In genomic region chr12:57395121-57395520, GRCh38 we compare ENCODE assay signal across 38 cellular contexts. TPM values are rescaled to one million over a fixed set of nuclear protein-coding genes. Genes with fewer than 3 reads are reported as not detected.
"Had no signal": no experiment of that assay in that cellular context is flagged by ENCODE, and none has a peak within 500 bp of the region (broad histone marks: within the 10 kb centered on the region; RNA-seq: fewer than 3 reads in every experiment).

No MANE protein-coding gene starts in this region.

- H3K27ac ChIP-seq: adrenal gland, ascending aorta, body of pancreas, brain microvascular endothelial cell, breast epithelium, cardiac muscle cell had no signal

- ATAC-seq: activated naive CD4-positive, alpha-beta T cell treated with anti-CD3 and anti-CD28 coated beads, Interleukin-2, amount 50 U/mL, for 72 hours; activated naive CD8-positive, alpha-beta T cell treated with anti-CD3 and anti-CD28 coated beads, Interleukin-2, amount 50 U/mL, for 24 hours; activated T-cell treated with anti-CD3 and anti-CD28 coated beads, Interleukin-2, amount 50 U/mL, for 4 hours; activated T-cell treated with anti-CD3 and anti-CD28 coated beads, Interleukin-2, amount 50 U/mL, for 72 hours; activated T-helper 17 cell treated with anti-CD3 and anti-CD28 coated beads, Interleukin-2, amount 50 U/mL, for 72 hours; body of pancreas had no signal

- DNase-seq: activated effector memory CD4-positive, alpha-beta T cell treated with anti-CD3 and anti-CD28 coated beads, Interleukin-2, amount 50 U/mL, for 16 hours; activated effector memory CD4-positive, alpha-beta T cell treated with Interleukin-2 at 50 U/mL for 16 hours; activated gamma-delta T cell; activated gamma-delta T cell treated with Interleukin-2 at 50 U/mL for 16 hours; activated naive CD4-positive, alpha-beta T cell; activated naive CD4-positive, alpha-beta T cell treated with anti-CD3 and anti-CD28 coated beads for 36 hours; activated naive CD4-positive, alpha-beta T cell treated with anti-CD3 and anti-CD28 coated beads, Interleukin-2, amount 10 ng/mL, durations not matched to agents 7 days and 5 days; activated naive CD4-positive, alpha-beta T cell treated with anti-CD3 and anti-CD28 coated beads, Interleukin-2, amount 50 U/mL, for 16 hours; activated naive CD4-positive, alpha-beta T cell treated with Interleukin-2 at 50 U/mL for 16 hours; activated naive CD8-positive, alpha-beta T cell treated with anti-CD3 and anti-CD28 coated beads for 36 hours; activated naive CD8-positive, alpha-beta T cell treated with anti-CD3 and anti-CD28 coated beads, Interleukin-2, amount 10 ng/mL, durations not matched to agents 7 days and 5 days; activated naive CD8-positive, alpha-beta T cell treated with anti-CD3 and anti-CD28 coated beads, Interleukin-2, amount 50 U/mL, for 24 hours; activated T-cell treated with anti-CD3 and anti-CD28 coated beads, Interleukin-2, amount 50 U/mL, for 1 hour; activated T-cell treated with anti-CD3 and anti-CD28 coated beads, Interleukin-2, amount 50 U/mL, for 24 hours; activated T-cell treated with anti-CD3 and anti-CD28 coated beads, Interleukin-2, amount 50 U/mL, for 4 hours; activated T-cell treated with anti-CD3 and anti-CD28 coated beads, Interleukin-2, amount 50 U/mL, for 48 hours; activated T-cell treated with anti-CD3 and anti-CD28 coated beads, Interleukin-2, amount 50 U/mL, for 72 hours; adrenal gland; amygdala; anterior cingulate cortex; aorta; body of pancreas; brain microvascular endothelial cell; caudate nucleus; central memory CD4-positive, alpha-beta T cell; cerebellar nuclear complex had no signal

- H3K27me3 ChIP-seq: adrenal gland, ascending aorta, body of pancreas, brain microvascular endothelial cell, breast epithelium, cardiac muscle cell had no signal

- H3K4me1 ChIP-seq: adrenal gland, ascending aorta, body of pancreas, breast epithelium had no signal

- FAIRE-seq: astrocyte, bronchial epithelial cell had no signal

- H3K4me3 ChIP-seq: adrenal gland, ascending aorta, body of pancreas, breast epithelium, cardiac muscle cell had no signal

- H3K9me3 ChIP-seq: adrenal gland, ascending aorta, body of pancreas, breast epithelium had no signal

- H3K36me3 ChIP-seq: breast epithelium had no signal

RNA-seq across cellular contexts. Expression of gene INHBC, which starts 39.5 kb away (rescaled TPM):
- total RNA-seq: activated naive CD4-positive, alpha-beta T cell treated with anti-CD3 and anti-CD28 coated beads for 36 hours; activated naive CD4-positive, alpha-beta T cell treated with anti-CD3 and anti-CD28 coated beads, Interleukin-2, amount 50 U/mL, for 72 hours; activated naive CD8-positive, alpha-beta T cell treated with anti-CD3 and anti-CD28 coated beads for 36 hours; activated T-cell treated with anti-CD3 and anti-CD28 coated beads, Interleukin-2, amount 50 U/mL, for 72 hours; activated T-helper 1 cell treated with anti-CD3 and anti-CD28 coated beads, Interleukin-12 subunit alpha, Interleukin-12 subunit beta, Interleukin-2, Interleukin-4 antibody, amounts not matched to agents 30 ng/mL and 10 ng/mL and 1 ng/mL, durations not matched to agents 14 hours and 24 hours and 36 hours; activated T-helper 17 cell treated with anti-CD3 and anti-CD28 coated beads, Interleukin-2, amount 50 U/mL, for 72 hours; adrenal gland; aorta; ascending aorta; astrocyte; body of pancreas; breast epithelium; bronchial epithelial cell; cardiac septum; cerebellum; chondrocyte had no signal
- polyA plus RNA-seq: adrenal gland, aorta, cardiac muscle cell had no signal

RNA-seq across cellular contexts. Expression of gene INHBE, which starts 60.0 kb away (rescaled TPM):
- total RNA-seq: activated naive CD8-positive, alpha-beta T cell treated with anti-CD3 and anti-CD28 coated beads, Interleukin-2, amount 10 ng/mL, durations not matched to agents 7 days and 5 days; activated T-helper 17 cell treated with anti-CD3 and anti-CD28 coated beads, Interleukin-2, amount 50 U/mL, for 72 hours; adrenal gland; aorta; ascending aorta; body of pancreas; breast epithelium; cerebellum had no signal
- polyA plus RNA-seq: adipose tissue, adrenal gland, aorta had no signal
